Comparison of ENCODE assay signal across 16 cellular contexts in the genomic region with DNA sequence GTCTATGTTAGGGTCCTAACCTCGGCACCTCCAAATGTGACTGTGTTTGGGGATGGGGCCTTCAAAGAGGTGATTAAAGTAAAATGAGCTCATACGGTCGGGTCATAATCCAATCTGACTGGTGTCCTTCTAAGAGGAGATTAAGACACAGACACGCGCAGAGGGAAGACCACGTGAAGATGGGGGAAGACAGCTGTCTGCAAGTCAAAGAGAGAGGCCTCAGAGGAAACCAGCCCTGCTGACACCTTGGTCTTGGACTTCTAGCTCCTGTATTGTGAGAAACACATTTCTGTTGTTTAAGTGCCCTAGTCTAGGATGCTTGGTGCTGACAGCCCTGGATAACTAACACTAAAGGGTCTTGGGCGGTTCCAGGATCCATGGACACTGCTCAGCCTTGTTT.
"Had no signal": no experiment of that assay in that cellular context is flagged by ENCODE, and none has a peak within 500 bp of the region (broad histone marks: within the 10 kb centered on the region; RNA-seq: fewer than 3 reads in every experiment).

No MANE protein-coding gene starts in this region.

- DNase-seq: activated CD4-positive, alpha-beta T cell treated with anti-CD3 and anti-CD28 coated beads, Interleukin-2, amount 50 U/mL, for 1 hour; activated CD4-positive, CD25-positive, alpha-beta regulatory T cell treated with anti-CD3 and anti-CD28 coated beads, Interleukin-2, amount 50 U/mL, for 72 hours; activated CD8-positive, alpha-beta memory T cell treated with anti-CD3 and anti-CD28 coated beads, Interleukin-2, amount 50 U/mL, for 48 hours; activated gamma-delta T cell treated with Interleukin-2 at 50 U/mL for 16 hours; activated naive CD8-positive, alpha-beta T cell treated with anti-CD3 and anti-CD28 coated beads, Interleukin-2, amount 10 ng/mL, durations not matched to agents 7 days and 5 days; activated T-cell treated with anti-CD3 and anti-CD28 coated beads, Interleukin-2, amount 50 U/mL, for 72 hours; foreskin melanocyte; left ventricle myocardium inferior; mammary epithelial cell; midbrain; stimulated activated naive CD8-positive, alpha-beta T cell treated with anti-CD3 and anti-CD28 coated beads, Interleukin-15, Interleukin-2, amounts not matched to agents 100 U/mL and 50 U/mL, for 24 hours; T1000; trophoblast cell had no signal

- H3K36me3 ChIP-seq: cardiac muscle cell, left ventricle myocardium inferior had no signal

- H3K9me3 ChIP-seq: left ventricle myocardium inferior had no signal

- ATAC-seq: activated T-cell treated with anti-CD3 and anti-CD28 coated beads, Interleukin-2, amount 50 U/mL, for 72 hours; SK-N-SH treated with all-trans-retinoic acid at 6 μM for 48 hours; stimulated activated naive CD8-positive, alpha-beta T cell treated with anti-CD3 and anti-CD28 coated beads, Interleukin-15, Interleukin-2, amounts not matched to agents 100 U/mL and 50 U/mL, for 24 hours had no signal

- H3K4me3 ChIP-seq: cardiac muscle cell, dorsolateral prefrontal cortex, left ventricle myocardium inferior had no signal

- H3K4me1 ChIP-seq: left ventricle myocardium inferior had no signal

- H3K27ac ChIP-seq: cardiac muscle cell, dorsolateral prefrontal cortex, left ventricle myocardium inferior had no signal
